Comparison of ENCODE assay signal across 9 cellular contexts in genomic region chr11:59358020-59358419, GRCh38. TPM values are rescaled to one million over a fixed set of nuclear protein-coding genes. Genes with fewer than 3 reads are reported as not detected.
"Had no signal": no experiment of that assay in that cellular context is flagged by ENCODE, and none has a peak within 500 bp of the region (broad histone marks: within the 10 kb centered on the region; RNA-seq: fewer than 3 reads in every experiment).

No MANE protein-coding gene starts in this region.

- DNase-seq: IMR-90, KBM-7, KG1 had no signal

- H3K9ac ChIP-seq: KMS-11 had no signal

- H3K27ac ChIP-seq: HL-60, KMS-11 had no signal

- FAIRE-seq: HTR-8/SVneo had no signal

- H3K4me2 ChIP-seq: KMS-11 had no signal

RNA-seq across cellular contexts. Expression of gene OR5AN1, which starts 0.7 kb away (rescaled TPM):
- total RNA-seq: HT-29, HT1080, IMR-90 had no signal
- polyA plus RNA-seq: IgD-negative memory B cell, IMR-90 had no signal
